ENCODE assay signal across 8 cellular contexts in the genomic region with DNA sequence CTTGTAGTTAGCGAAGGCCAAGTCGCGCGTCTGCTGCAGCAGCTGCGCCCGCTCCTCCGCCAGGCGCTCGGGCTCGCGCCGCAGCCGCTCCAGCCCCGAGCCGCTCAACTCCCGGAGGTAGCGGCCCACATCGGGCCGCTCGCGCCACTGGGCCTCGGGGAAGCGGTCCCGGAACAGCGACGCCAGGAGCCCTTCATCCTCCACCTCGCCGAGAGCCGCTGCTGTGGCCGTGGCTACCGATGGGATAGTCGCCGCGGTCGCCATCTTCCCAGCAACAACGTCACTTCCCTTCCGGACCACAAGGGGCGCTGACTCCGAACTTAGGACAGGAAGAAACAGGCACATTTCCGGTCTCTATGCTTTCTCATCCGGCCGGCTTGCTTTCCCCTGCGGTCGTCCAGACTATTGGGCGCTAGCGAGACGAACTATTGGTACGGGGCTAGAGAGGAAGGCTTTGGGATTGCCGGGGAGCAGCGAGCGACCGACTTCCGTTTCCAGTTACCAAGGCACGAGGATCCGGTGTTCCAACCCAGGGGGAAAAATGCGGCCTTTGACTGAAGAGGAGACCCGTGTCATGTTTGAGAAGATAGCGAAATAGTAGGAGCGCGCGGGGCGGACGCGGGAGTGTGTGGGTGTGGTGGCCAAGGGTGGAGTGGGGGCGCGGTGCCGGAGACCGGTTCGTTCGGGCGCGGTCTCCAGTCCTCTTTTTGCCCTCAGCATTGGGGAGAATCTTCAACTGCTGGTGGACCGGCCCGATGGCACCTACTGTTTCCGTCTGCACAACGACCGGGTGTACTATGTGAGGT. TPM values are rescaled to one million over a fixed set of nuclear protein-coding genes. Genes with fewer than 3 reads are reported as not detected.
A peak's percentile ranks its signal among the peaks of the same experiment; 100 is the strongest.
DNase-seq lines count a peak whose midpoint lies in the region; ATAC-seq and TF ChIP-seq lines count a peak whose summit lies in the region.

A gene with protein sequence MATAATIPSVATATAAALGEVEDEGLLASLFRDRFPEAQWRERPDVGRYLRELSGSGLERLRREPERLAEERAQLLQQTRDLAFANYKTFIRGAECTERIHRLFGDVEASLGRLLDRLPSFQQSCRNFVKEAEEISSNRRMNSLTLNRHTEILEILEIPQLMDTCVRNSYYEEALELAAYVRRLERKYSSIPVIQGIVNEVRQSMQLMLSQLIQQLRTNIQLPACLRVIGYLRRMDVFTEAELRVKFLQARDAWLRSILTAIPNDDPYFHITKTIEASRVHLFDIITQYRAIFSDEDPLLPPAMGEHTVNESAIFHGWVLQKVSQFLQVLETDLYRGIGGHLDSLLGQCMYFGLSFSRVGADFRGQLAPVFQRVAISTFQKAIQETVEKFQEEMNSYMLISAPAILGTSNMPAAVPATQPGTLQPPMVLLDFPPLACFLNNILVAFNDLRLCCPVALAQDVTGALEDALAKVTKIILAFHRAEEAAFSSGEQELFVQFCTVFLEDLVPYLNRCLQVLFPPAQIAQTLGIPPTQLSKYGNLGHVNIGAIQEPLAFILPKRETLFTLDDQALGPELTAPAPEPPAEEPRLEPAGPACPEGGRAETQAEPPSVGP (minus strand): TSS at position 276 of the 806 bp plus-strand sequence. CDS start 12 bp downstream, at position 264.
A gene (plus strand): TSS at position 484 of the 806 bp plus-strand sequence. CDS start 58 bp downstream, at position 542.

- TF ChIP-seq CTCF in GM10248 (IDR thresholded peaks at IDR 0.05; ENCODE audit: control extremely low read depth, extremely low read depth, low read depth, missing control alignments) (peak; percentile 77), SK-N-SH (IDR thresholded peaks at IDR 0.05) (peak; percentile 67)

- TF ChIP-seq RAD21 in SK-N-SH (IDR thresholded peaks at IDR 0.05; ENCODE audit: low read length): no peak

- H3K27me3 ChIP-seq in SK-N-SH (ENCODE audit: insufficient read depth): no peaks in the 10 kb centered on the region

- POLR2A ChIA-PET in GM10248 (lab: Yijun Ruan, JAX): interaction anchor here (1.3 kb wide), 1 partner anchor 9 kb away, joined by 3 read pairs; a partner anchor contains a TSS
- POLR2A ChIA-PET in SK-N-SH (lab: Yijun Ruan, JAX): interaction anchor here (1.1 to 3.3 kb wide), 3 partner anchors 10 to 15 kb away, joined by 3 to 24 read pairs (median 4); a partner anchor contains a TSS

- DNase-seq in GM10248 (ENCODE audit: extremely low spot score): peak; percentile 96
- DNase-seq in NCI-H1048 (lab: John Stamatoyannopoulos, UW): peak; percentile 76
- peak; percentile 96 for DNase-seq in SK-N-SH
- peak; percentile 90 for DNase-seq in activated naive CD4-positive, alpha-beta T cell treated with anti-CD3 and anti-CD28 coated beads, Interleukin-2, amount 50 U/mL, for 16 hours
- DNase-seq in germinal center (ENCODE audit: low spot score): peak; percentile 88
- DNase-seq in non-pigmented ciliary epithelial cell (ENCODE audit: low read depth): peak; percentile 95
- peak; percentile 99 for DNase-seq in superior temporal gyrus (ENCODE audit: extremely low spot score)

- H3K9me2 ChIP-seq in SK-N-SH: no peaks in the 10 kb centered on the region

- peak within 1 kb of the TSS; percentile 92 for H2AFZ ChIP-seq in SK-N-SH (ENCODE audit: low read depth)

- peaks cover 81% of the 10 kb centered on the region for H3K79me2 ChIP-seq in SK-N-SH (ENCODE audit: insufficient read depth)

- no peak for TF ChIP-seq EP300 in SK-N-SH (IDR thresholded peaks at IDR 0.05; ENCODE audit: borderline replicate concordance in 1 of 2, low read depth in 1 of 2, low read length in 1 of 2)

- ATAC-seq in HG02571 (IDR thresholded peaks at IDR 0.05; ENCODE audit: unreplicated experiment): peak; percentile 94

- peaks cover 40 to 49% of the 10 kb centered on the region in 2 experiments for H3K36me3 ChIP-seq in SK-N-SH (replicated peaks in 1 of 2; ENCODE audit: control insufficient read depth in 1 of 2, insufficient read depth in 2 of 2, low read length in 1 of 2)

- CTCF ChIA-PET in GM10248 (lab: Yijun Ruan, JAX) (interaction anchor here (0.7 to 2.1 kb wide), 12 partner anchors 8 to 88 kb away, joined by 3 to 7 read pairs (median 4); a partner anchor contains a TSS), SK-N-SH (lab: Yijun Ruan, JAX) (interaction anchor here (0.8 to 1.7 kb wide), 8 partner anchors 11 to 150 kb away, joined by 3 to 21 read pairs (median 3); a partner anchor contains a TSS)

- no peaks in the 10 kb centered on the region for H3K9me3 ChIP-seq in SK-N-SH

- H3K4me3 ChIP-seq in SK-N-SH (ENCODE audit: low read depth in 2 of 2, low read length in 1 of 2): peak within 1 kb of the TSS; percentile 76 to 99

- H3F3A ChIP-seq in SK-N-SH (replicated peaks; ENCODE audit: insufficient read depth): peaks cover 7% of the 10 kb centered on the region

- peak within 1 kb of the TSS; percentile 99 for H3K4me2 ChIP-seq in SK-N-SH

- H3K9ac ChIP-seq in SK-N-SH: peak within 1 kb of the TSS; percentile 89

- WGBS in SK-N-SH (ENCODE audit: low lambda C conversion rate): 2% methylated on average over 24 of the region's 77 CpGs

- H3K4me1 ChIP-seq in SK-N-SH (ENCODE audit: control insufficient read depth in 1 of 2, insufficient read depth in 2 of 2, low read depth in 1 of 2, low read length in 1 of 2): peaks cover 15 to 20% of the 10 kb centered on the region in 2 experiments; a peak in 3 of 4 replicates

- H3K27ac ChIP-seq in SK-N-SH (ENCODE audit: low read depth in 2 of 2, low read length in 1 of 2): peak within 1 kb of the TSS; percentile 85 to 89

- no peaks in the 10 kb centered on the region for H4K20me1 ChIP-seq in SK-N-SH (ENCODE audit: insufficient read depth)

TF ChIP-seq in SK-N-SH, 30 proteins besides CTCF, POLR2A, EP300 and RAD21 (continues in another document):
- TF ChIP-seq RXRA (IDR thresholded peaks at IDR 0.05; ENCODE audit: borderline replicate concordance, low read depth) (no peak), TCF12 (IDR thresholded peaks at IDR 0.05) (no peak), ELF1 (IDR thresholded peaks at IDR 0.05) (peak; percentile 81), YY1 (IDR thresholded peaks at IDR 0.05; ENCODE audit: low read depth) (peak; percentile 95), CHD2 (IDR thresholded peaks at IDR 0.05; ENCODE audit: low read length, partially characterized antibody) (peak; percentile 31), SIN3A (IDR thresholded peaks at IDR 0.05; ENCODE audit: borderline replicate concordance, low read depth, low read length) (peak; percentile 85; the same call in 1 of the 2 replicates), MXI1 (IDR thresholded peaks at IDR 0.05; ENCODE audit: low read depth, low read length) (peak; percentile 95), FOXJ3 (CRISPR knock-in tag; IDR thresholded peaks at IDR 0.05) (0 out of 2 replicates have a peak, but pooled peaks have one; percentile 11), GABPA (IDR thresholded peaks at IDR 0.05; ENCODE audit: low read depth) (peak; percentile 98), POLR2AphosphoS5 (IDR thresholded peaks at IDR 0.05; ENCODE audit: low read depth, low read length) (peak; percentile 92), TAF1 (IDR thresholded peaks at IDR 0.05; ENCODE audit: borderline replicate concordance, low read depth, low read length) (peak; percentile 92), FOSL2 (IDR thresholded peaks at IDR 0.05; ENCODE audit: borderline replicate concordance, low read depth) (no peak), RFX5 (IDR thresholded peaks at IDR 0.05; ENCODE audit: low read length) (peak; percentile 69), NRF1 (IDR thresholded peaks at IDR 0.05; ENCODE audit: low read depth, low read length) (no peak), JUND (IDR thresholded peaks at IDR 0.05) (peak; percentile 11; the same call in 1 of the 2 replicates), GATA2 (CRISPR knock-in tag; IDR thresholded peaks at IDR 0.05) (no peak)
- TF ChIP-seq, protein P1, sequence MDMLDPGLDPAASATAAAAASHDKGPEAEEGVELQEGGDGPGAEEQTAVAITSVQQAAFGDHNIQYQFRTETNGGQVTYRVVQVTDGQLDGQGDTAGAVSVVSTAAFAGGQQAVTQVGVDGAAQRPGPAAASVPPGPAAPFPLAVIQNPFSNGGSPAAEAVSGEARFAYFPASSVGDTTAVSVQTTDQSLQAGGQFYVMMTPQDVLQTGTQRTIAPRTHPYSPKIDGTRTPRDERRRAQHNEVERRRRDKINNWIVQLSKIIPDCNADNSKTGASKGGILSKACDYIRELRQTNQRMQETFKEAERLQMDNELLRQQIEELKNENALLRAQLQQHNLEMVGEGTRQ (IDR thresholded peaks at IDR 0.05; ENCODE audit: borderline replicate concordance, low read depth, low read length): no peak
- TF ChIP-seq, protein P2, sequence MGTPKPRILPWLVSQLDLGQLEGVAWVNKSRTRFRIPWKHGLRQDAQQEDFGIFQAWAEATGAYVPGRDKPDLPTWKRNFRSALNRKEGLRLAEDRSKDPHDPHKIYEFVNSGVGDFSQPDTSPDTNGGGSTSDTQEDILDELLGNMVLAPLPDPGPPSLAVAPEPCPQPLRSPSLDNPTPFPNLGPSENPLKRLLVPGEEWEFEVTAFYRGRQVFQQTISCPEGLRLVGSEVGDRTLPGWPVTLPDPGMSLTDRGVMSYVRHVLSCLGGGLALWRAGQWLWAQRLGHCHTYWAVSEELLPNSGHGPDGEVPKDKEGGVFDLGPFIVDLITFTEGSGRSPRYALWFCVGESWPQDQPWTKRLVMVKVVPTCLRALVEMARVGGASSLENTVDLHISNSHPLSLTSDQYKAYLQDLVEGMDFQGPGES (IDR thresholded peaks at IDR 0.05; ENCODE audit: low read depth, low read length): no peak
- TF ChIP-seq, protein P3, sequence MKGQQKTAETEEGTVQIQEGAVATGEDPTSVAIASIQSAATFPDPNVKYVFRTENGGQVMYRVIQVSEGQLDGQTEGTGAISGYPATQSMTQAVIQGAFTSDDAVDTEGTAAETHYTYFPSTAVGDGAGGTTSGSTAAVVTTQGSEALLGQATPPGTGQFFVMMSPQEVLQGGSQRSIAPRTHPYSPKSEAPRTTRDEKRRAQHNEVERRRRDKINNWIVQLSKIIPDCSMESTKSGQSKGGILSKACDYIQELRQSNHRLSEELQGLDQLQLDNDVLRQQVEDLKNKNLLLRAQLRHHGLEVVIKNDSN (IDR thresholded peaks at IDR 0.05; ENCODE audit: borderline replicate concordance, low read depth): peak; percentile 57; the same call in 1 of the 2 replicates
- TF ChIP-seq, protein P4, sequence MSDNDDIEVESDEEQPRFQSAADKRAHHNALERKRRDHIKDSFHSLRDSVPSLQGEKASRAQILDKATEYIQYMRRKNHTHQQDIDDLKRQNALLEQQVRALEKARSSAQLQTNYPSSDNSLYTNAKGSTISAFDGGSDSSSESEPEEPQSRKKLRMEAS (IDR thresholded peaks at IDR 0.05; ENCODE audit: low read depth): peak; percentile 98

RNA-seq across cellular contexts. Expression of the first gene that starts in this region (rescaled TPM):
- 30.2 and 37.2 TPM in 2 replicates for polyA plus RNA-seq in SK-N-SH (2012; rRNA removed)
- polyA plus RNA-seq in SK-N-SH (2012; cell fraction: cytosol; rRNA removed): 18.8 and 25.3 TPM in 2 replicates
- polyA plus RNA-seq in SK-N-SH (2012; cell fraction: nucleus; rRNA removed): 36.7 and 41.4 TPM in 2 replicates

RNA-seq across cellular contexts. Expression of the second gene that starts in this region (rescaled TPM):
- polyA plus RNA-seq in SK-N-SH (2012; rRNA removed): 19.0 and 22.8 TPM in 2 replicates
- polyA plus RNA-seq in SK-N-SH (2012; cell fraction: cytosol; rRNA removed): 24.7 and 29.3 TPM in 2 replicates
- 16.0 and 18.5 TPM in 2 replicates for polyA plus RNA-seq in SK-N-SH (2012; cell fraction: nucleus; rRNA removed)

Comparison
In these comparisons a context has a peak if more than half of its experiments do, and no peak if none do; other contexts are left out.
1. Peak in every context shown above with its lines: DNase-seq, ATAC-seq, H3K4me3 ChIP-seq and H3K27ac ChIP-seq.